ENCODE assay signal across 24 cellular contexts in genomic region chr5:151829370-151829769, GRCh38.
"Had no signal": no experiment of that assay in that cellular context is flagged by ENCODE, and none has a peak within 500 bp of the region (broad histone marks: within the 10 kb centered on the region; RNA-seq: fewer than 3 reads in every experiment).

No MANE protein-coding gene starts in this region.

- H3K9me3 ChIP-seq: colonic mucosa, gastrocnemius medialis had no signal

- H3K27me3 Mint-ChIP-seq: dendritic cell treated with granulocyte-macrophage colony-stimulating factor and Interleukin-4, amounts not matched to agents 40 ng/mL and 50 ng/mL, for 4 days; effector memory CD8-positive, alpha-beta T cell had no signal

- H3K4me1 ChIP-seq: colonic mucosa, esophagus muscularis mucosa, esophagus squamous epithelium, foreskin keratinocyte, gastrocnemius medialis had no signal

- H3K27ac Mint-ChIP-seq: dendritic cell treated with granulocyte-macrophage colony-stimulating factor and Interleukin-4, amounts not matched to agents 40 ng/mL and 50 ng/mL, for 4 days had no signal

- H3K27ac ChIP-seq: colonic mucosa, coronary artery, dorsolateral prefrontal cortex, epithelial cell of prostate, esophagus muscularis mucosa, esophagus squamous epithelium, foreskin keratinocyte, gastrocnemius medialis, gastroesophageal sphincter, heart left ventricle, heart right ventricle, hepatocyte had no signal

- H3K27me3 ChIP-seq: colonic mucosa, dorsolateral prefrontal cortex, esophagus muscularis mucosa, esophagus squamous epithelium, foreskin keratinocyte, gastrocnemius medialis, gastroesophageal sphincter, heart left ventricle, heart right ventricle, hepatocyte had no signal

- H3K4me3 ChIP-seq: colonic mucosa, coronary artery, dorsolateral prefrontal cortex, esophagus muscularis mucosa, esophagus squamous epithelium, gastrocnemius medialis, gastroesophageal sphincter, heart left ventricle, heart right ventricle, hepatocyte had no signal

- H3K4me3 Mint-ChIP-seq: dendritic cell treated with granulocyte-macrophage colony-stimulating factor and Interleukin-4, amounts not matched to agents 40 ng/mL and 50 ng/mL, for 4 days had no signal

- H3K36me3 ChIP-seq: colonic mucosa, esophagus squamous epithelium, gastroesophageal sphincter, heart left ventricle, heart right ventricle had no signal

- DNase-seq: colonic mucosa; cortex of kidney; dermis blood vessel endothelial cell; dorsolateral prefrontal cortex; effector CD4-positive, alpha-beta T cell; effector CD8-positive, alpha-beta T cell; effector memory CD4-positive, alpha-beta T cell; effector memory CD8-positive, alpha-beta T cell; erythroblast; esophagus squamous epithelium; foreskin fibroblast; foreskin keratinocyte; foreskin melanocyte; gastrocnemius medialis; glutamatergic neuron; head of caudate nucleus; heart left ventricle; heart right ventricle had no signal
